Comparison of ENCODE assay signal across 8 cellular contexts in the genomic region with DNA sequence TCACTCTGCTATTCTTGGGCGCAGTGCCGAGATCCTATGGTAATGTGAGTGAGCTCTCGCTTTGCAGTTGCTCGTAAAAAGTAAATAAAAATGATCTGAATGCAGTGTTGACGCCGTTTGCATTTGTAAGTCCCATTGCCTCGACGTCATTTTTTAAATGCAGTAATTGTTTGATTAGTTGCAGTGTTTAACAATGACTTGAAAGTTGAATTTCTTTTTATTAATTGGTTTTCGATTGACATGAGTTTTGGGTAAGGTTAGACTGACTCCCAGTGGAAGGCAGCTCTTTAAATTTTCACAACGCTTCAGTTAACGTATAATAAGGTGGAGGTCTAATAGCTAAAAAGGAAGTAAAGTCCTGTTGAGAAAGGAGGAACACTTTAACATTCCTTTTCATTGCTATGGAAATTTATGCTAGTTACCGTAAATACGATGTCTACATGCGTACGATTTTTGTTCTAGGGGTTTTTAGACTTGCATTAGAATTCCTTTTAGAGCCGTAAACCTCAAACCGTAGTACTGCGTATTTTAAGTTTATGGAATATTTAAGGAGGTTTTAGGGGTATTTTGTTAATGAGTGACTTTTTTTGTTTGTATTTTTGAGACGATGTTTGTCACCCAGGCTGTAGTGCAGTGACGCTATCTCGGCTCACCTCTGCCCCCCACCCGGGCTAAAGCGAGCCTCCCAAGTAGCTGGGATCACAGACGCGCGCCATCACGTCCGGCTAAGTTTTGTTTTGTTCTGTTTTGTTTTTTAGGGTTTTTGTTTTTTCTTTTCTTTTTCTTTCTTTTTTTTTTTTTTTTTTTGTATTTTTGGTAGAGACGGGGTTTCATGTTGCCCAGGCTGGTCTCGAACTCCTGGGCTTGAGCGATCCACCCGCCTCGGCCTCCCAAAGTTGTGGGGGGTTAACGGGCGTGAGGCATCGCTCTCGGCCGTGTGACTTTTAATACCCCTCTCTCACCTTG. TPM values are rescaled to one million over a fixed set of nuclear protein-coding genes. Genes with fewer than 3 reads are reported as not detected.
DNase-seq lines count a peak whose midpoint lies in the region; FAIRE-seq and TF ChIP-seq lines count a peak whose summit lies in the region.

No MANE protein-coding gene starts in this region.

- H3K4me3 ChIP-seq in OCI-LY7 (ENCODE audit: low read depth, low read length, poor library complexity, severe bottlenecking) (peak overlapping the region; percentile 88), adrenal gland (peak overlapping the region; percentile 90 to 98 (median 96))

- H3K9me3 ChIP-seq in OCI-LY7 (ENCODE audit: low read length) (no peaks in the 10 kb centered on the region), adrenal gland (replicated peaks in 1 of 3) (no peaks in the 10 kb centered on the region)

- H2AFZ ChIP-seq in OCI-LY7 (ENCODE audit: low read length): no peak overlapping the region

- CTCF ChIA-PET in OCI-LY7 (lab: Charles Lee; ENCODE audit: unreplicated experiment): no interaction called here

- FAIRE-seq in RCC 7860 (lab: Jason Lieb, UNC): no peak

- peak in 2 of 3 experiments; percentile 13 to 54 for DNase-seq in NCI-H1417 (lab: John Stamatoyannopoulos, UW)
- DNase-seq in NCI-H1417 treated with DMSO at 0.1 percent for 48 hours (lab: John Stamatoyannopoulos, UW): no peak
- DNase-seq in OCI-LY7 (ENCODE audit: low spot score): peak; percentile 44
- peak in 4 of 7 donors; percentile 50 to 60 (median 56) for DNase-seq in adrenal gland
- DNase-seq in iris pigment epithelial cell (ENCODE audit: low read depth): peak; percentile 38
- peak; percentile 35 to 48 for DNase-seq in stimulated activated CD4-positive, alpha-beta T cell treated with anti-CD3 and anti-CD28 coated beads, Interleukin-2, amount 100 ng/mL, for 24 hours
- DNase-seq in RCC 7860 (ENCODE audit: low spot score): no peak
- DNase-seq in HK-2 (ENCODE audit: unreplicated experiment): no peak

- 0 to 1% (median 0%) methylated on average over 38 of the region's 38 CpGs for WGBS in adrenal gland, 4 donors

- H3K27ac ChIP-seq in OCI-LY7 (ENCODE audit: low read depth, low read length, poor library complexity, severe bottlenecking): peak overlapping the region; percentile 87
- peak overlapping the region; percentile 100 for H3K27ac ChIP-seq in adrenal gland

- intact Hi-C loops in OCI-LY7 (cut with micrococcal nuclease; ENCODE audit: unreplicated experiment) (loop anchor here (1.0 to 10.0 kb wide), 3 partner anchors 31 to 439 kb away; a partner anchor contains a TSS), adrenal gland (cut with DNase I) (no loop called here)

- TF ChIP-seq POLR2A in adrenal gland (IDR thresholded peaks at IDR 0.05): no peak

- H3K4me2 ChIP-seq in OCI-LY7 (ENCODE audit: low read length): peak overlapping the region; percentile 80

- BruUV-seq in OCI-LY7 (replicated peaks; lab: Mats Ljungman, UMichigan): TSS peak; percentile 58

- POLR2A ChIA-PET in OCI-LY7 (lab: Charles Lee): interaction anchor here (0.6 to 1.2 kb wide), 8 partner anchors 8 to 821 kb away, joined by 3 to 6 read pairs (median 4); no protein-coding TSS in a partner anchor

- TF ChIP-seq CTCF in OCI-LY7 (conservative IDR thresholded peaks at IDR 0.05; ENCODE audit: low read length) (peak; percentile 45; the same call in 1 of the 2 replicates), adrenal gland (IDR thresholded peaks at IDR 0.05) (no peak)

- H3K79me2 ChIP-seq in OCI-LY7 (ENCODE audit: insufficient read depth, low read depth, low read length): peaks cover 56% of the 10 kb centered on the region

- H3K27me3 ChIP-seq in adrenal gland: no peaks in the 10 kb centered on the region

- H3K9me2 ChIP-seq in OCI-LY7 (ENCODE audit: insufficient read depth, low read length): no peaks in the 10 kb centered on the region

- H3K4me1 ChIP-seq in OCI-LY7 (ENCODE audit: insufficient read depth, low read length, poor library complexity, severe bottlenecking) (peaks cover 39% of the 10 kb centered on the region), adrenal gland (replicated peaks in 1 of 2) (peaks cover 40 to 46% of the 10 kb centered on the region in 2 donors)

- H4K20me1 ChIP-seq in OCI-LY7 (ENCODE audit: insufficient read depth, low read length): peaks cover 41% of the 10 kb centered on the region

- H3K36me3 ChIP-seq in OCI-LY7 (ENCODE audit: insufficient read depth, low read length): peaks cover 32% of the 10 kb centered on the region
- no peaks in the 10 kb centered on the region for H3K36me3 ChIP-seq in adrenal gland (replicated peaks in 1 of 2)

RNA-seq across cellular contexts. Expression of a gene that starts 1.4 kb away (rescaled TPM):
- total RNA-seq in OCI-LY7 (2014; rRNA removed; shearing (Covaris generic)): 152 and 276 TPM in 2 replicates
- 284 and 286 TPM in 2 replicates for total RNA-seq in OCI-LY7 (2022)
- total RNA-seq in adrenal gland: 100 to 1,000 TPM; 190 to 389 (median 342) TPM
- polyA plus RNA-seq in adrenal gland: 100 to 1,000 TPM in 2 of 3 donors, 10 to 100 TPM in 1; 99.8 to 935 (median 228) TPM

Comparison
In these comparisons a context has a peak if more than half of its experiments do, and no peak if none do; other contexts are left out.
1. DNase-seq: peak in NCI-H1417 (2 of 3), OCI-LY7 (single experiment), adrenal gland (4 of 7), iris pigment epithelial cell (single experiment) and stimulated activated CD4-positive, alpha-beta T cell treated with anti-CD3 and anti-CD28 coated beads, Interleukin-2, amount 100 ng/mL, for 24 hours (2 of 2); none in NCI-H1417 treated with DMSO at 0.1 percent for 48 hours (single experiment), RCC 7860 (single experiment) and HK-2 (single experiment).